In genomic region chr13:42155251-42155650, GRCh38 we compare ENCODE assay signal across 9 cellular contexts.
"Had no signal": no experiment of that assay in that cellular context is flagged by ENCODE, and none has a peak within 500 bp of the region (broad histone marks: within the 10 kb centered on the region; RNA-seq: fewer than 3 reads in every experiment).

No MANE protein-coding gene starts in this region.

- H3K4me3 Mint-ChIP-seq: GM23338, HFFc6, IgD-negative memory B cell had no signal

- H3K36me3 Mint-ChIP-seq: IgD-negative memory B cell had no signal

- H3K9me3 Mint-ChIP-seq: GM23338, HFFc6 had no signal

- H3K4me3 ChIP-seq: GM23338, HAP-1 had no signal

- H3K27ac Mint-ChIP-seq: GM23338, HFFc6, IgD-negative memory B cell had no signal

- H3K4me1 Mint-ChIP-seq: IgD-negative memory B cell had no signal

- H3K36me3 ChIP-seq: HAP-1 had no signal

- H3K9me3 ChIP-seq: HAP-1 had no signal

- DNase-seq: HFFc6 had no signal

- H2AFZ ChIP-seq: GM23338 had no signal

- FAIRE-seq: H1, H54, HepG2 had no signal

- H3K27me3 Mint-ChIP-seq: IgD-negative memory B cell had no signal

- ATAC-seq: GM23338, HCT116, HepG2 had no signal

- H3K4me2 ChIP-seq: GM23338 had no signal

- H3K27ac ChIP-seq: HL-60 had no signal
